Comparison of ENCODE assay signal across 22 cellular contexts in genomic region chr22:46038174-46038487, GRCh38.
DNase-seq lines count a peak whose midpoint lies in the region; TF ChIP-seq lines count a peak whose summit lies in the region.
"Had no signal": no experiment of that assay in that cellular context is flagged by ENCODE, and none has a peak within 500 bp of the region (broad histone marks: within the 10 kb centered on the region; RNA-seq: fewer than 3 reads in every experiment).

No MANE protein-coding gene starts in this region.

- H2AFZ ChIP-seq in mammary epithelial cell (ENCODE audit: low read depth, low read length): no peak overlapping the region
- H2AFZ ChIP-seq: neural progenitor cell had no signal

- no TSS peak for BruUV-seq in mammary epithelial cell (replicated peaks; lab: Mats Ljungman, UMichigan)

- H3K27me3 Mint-ChIP-seq in brain (peaks cover 44% of the 10 kb centered on the region), nephron (ENCODE audit: low read depth) (no peaks in the 10 kb centered on the region)

- H3K79me2 ChIP-seq in mammary epithelial cell (ENCODE audit: insufficient read depth, low read length): peaks cover 12% of the 10 kb centered on the region

- no peaks in the 10 kb centered on the region for H4K20me1 ChIP-seq in mammary epithelial cell (ENCODE audit: insufficient read depth, low read length)

- H3K4me3 ChIP-seq in breast epithelium (no peak overlapping the region), mammary epithelial cell (replicated peaks in 1 of 3; ENCODE audit: insufficient read depth in 1 of 3, low read depth in 2 of 3, low read length in 3 of 3) (no peak overlapping the region), tibial nerve (no peak overlapping the region), colonic mucosa (no peak overlapping the region)
- H3K4me3 ChIP-seq: GM12878, neural progenitor cell had no signal

- TF ChIP-seq EP300 in tibial nerve (IDR thresholded peaks at IDR 0.05): no peak

- WGBS in mammary epithelial cell (ENCODE audit: low coverage, missing lambda C conversion rate): 100% methylated on average over 2 of the region's 2 CpGs
- WGBS in tibial nerve, 2 donors: 70 to 77% methylated on average over 2 of the region's 2 CpGs

- H3K9ac ChIP-seq in mammary epithelial cell (ENCODE audit: insufficient read depth, low read length): no peak overlapping the region
- H3K9ac ChIP-seq in colonic mucosa (ENCODE audit: low read depth in 2 of 2, low read length in 2 of 2): peak overlapping the region in 1 of 2 donors; percentile 59
- H3K9ac ChIP-seq: neural progenitor cell had no signal

- no peak overlapping the region for H3K4me2 ChIP-seq in mammary epithelial cell (ENCODE audit: insufficient read depth, low read depth, low read length)
- H3K4me2 ChIP-seq: neural progenitor cell had no signal

- H3K4me3 Mint-ChIP-seq in brain: peak overlapping the region in 3 of 5 experiments; percentile 38 to 60 (median 45)
- peak overlapping the region in 2 of 3 experiments; percentile 61 to 77 for H3K4me3 Mint-ChIP-seq in nephron
- H3K4me3 Mint-ChIP-seq: H9, neural progenitor cell had no signal

- CTCF ChIA-PET in mammary epithelial cell (lab: Charles Lee; ENCODE audit: low non-redundant PET): no interaction called here
- CTCF ChIA-PET in GM10248 (lab: Yijun Ruan, JAX): interaction anchor here (1.2 to 1.5 kb wide), 2 partner anchors 43 to 79 kb away, joined by 3 read pairs; no protein-coding TSS in a partner anchor

- no peaks in the 10 kb centered on the region for H3K36me3 ChIP-seq in breast epithelium
- H3K36me3 ChIP-seq in mammary epithelial cell (ENCODE audit: insufficient read depth, low read length): no peaks in the 10 kb centered on the region
- H3K36me3 ChIP-seq in tibial nerve: no peaks in the 10 kb centered on the region
- H3K36me3 ChIP-seq in colonic mucosa: no peaks in the 10 kb centered on the region
- H3K36me3 ChIP-seq: BE2C, neural progenitor cell had no signal

- in situ Hi-C loops in mammary epithelial cell (cut with MboI; ENCODE audit: low sequenced_read_pairs in 2 of 2) (no loop called here), G401 (cut with HindIII; ENCODE audit: low sequenced_read_pairs) (no loop called here)

- DNase-seq in breast epithelium (ENCODE audit: low spot score in 2 of 2) (no peak), mammary epithelial cell (no peak), tibial nerve (ENCODE audit: low spot score in 2 of 2) (no peak), colonic mucosa (no peak), G401 (ENCODE audit: low spot score) (no peak), GM10248 (ENCODE audit: extremely low spot score) (no peak)
- DNase-seq: activated CD4-positive, alpha-beta T cell treated with anti-CD3 and anti-CD28 coated beads, Interleukin-2, amount 50 U/mL, for 4 hours; activated effector memory CD4-positive, alpha-beta T cell treated with Interleukin-2 at 50 U/mL for 16 hours; Caco-2; DMS79 treated with DMSO at 0.1 percent for 48 hours; H9; NCI-H1105 treated with DMSO at 0.1 percent for 48 hours; NCI-H2029 treated with DMSO at 0.1 percent for 48 hours; NCI-H226; NCI-H748 treated with DMSO at 0.1 percent for 48 hours; stimulated activated CD4-positive, alpha-beta T cell treated with anti-CD3 and anti-CD28 coated beads, Interleukin-2, amount 100 ng/mL, for 24 hours; T-helper 9 cell had no signal

- peaks cover 6 to 24% of the 10 kb centered on the region in 2 donors for H3K4me1 ChIP-seq in breast epithelium
- H3K4me1 ChIP-seq in mammary epithelial cell (ENCODE audit: insufficient read depth, low read length): peaks cover 24% of the 10 kb centered on the region
- H3K4me1 ChIP-seq in tibial nerve: peaks cover 0 to 91% (median 26%) of the 10 kb centered on the region in 4 donors
- peaks cover 12% of the 10 kb centered on the region for H3K4me1 ChIP-seq in colonic mucosa

- intact Hi-C loops in breast epithelium (cut with DNase I; ENCODE audit: low total_unique reads) (no loop called here), mammary epithelial cell (cut with micrococcal nuclease) (no loop called here), colonic mucosa (cut with DNase I) (no loop called here)

- H3K9me3 Mint-ChIP-seq in brain (no peaks in the 10 kb centered on the region), nephron (no peaks in the 10 kb centered on the region)
- H3K9me3 Mint-ChIP-seq: H9, neural progenitor cell had no signal

- H3K27me3 ChIP-seq in breast epithelium (no peaks in the 10 kb centered on the region), mammary epithelial cell (ENCODE audit: insufficient read depth, low read length) (no peaks in the 10 kb centered on the region), tibial nerve (no peaks in the 10 kb centered on the region), colonic mucosa (no peaks in the 10 kb centered on the region)
- H3K27me3 ChIP-seq: BE2C had no signal

- H3K9me3 ChIP-seq in breast epithelium: no peaks in the 10 kb centered on the region
- no peaks in the 10 kb centered on the region for H3K9me3 ChIP-seq in mammary epithelial cell (replicated peaks; ENCODE audit: insufficient read depth, low read length)
- H3K9me3 ChIP-seq in tibial nerve: no peaks in the 10 kb centered on the region
- no peaks in the 10 kb centered on the region for H3K9me3 ChIP-seq in colonic mucosa
- H3K9me3 ChIP-seq: BE2C, Caco-2 had no signal

- H3K4me1 Mint-ChIP-seq in brain: peaks cover 32% of the 10 kb centered on the region
- peaks cover 13% of the 10 kb centered on the region for H3K4me1 Mint-ChIP-seq in nephron

- TF ChIP-seq CTCF in breast epithelium (IDR thresholded peaks at IDR 0.05): no peak
- no peak for TF ChIP-seq CTCF in mammary epithelial cell (conservative IDR thresholded peaks at IDR 0.05 in 1 of 2, IDR thresholded peaks at IDR 0.05 in 1 of 2; ENCODE audit: extremely low read depth in 1 of 2, insufficient read depth in 1 of 2, low read depth in 1 of 2, low read length in 2 of 2)
- TF ChIP-seq CTCF in brain (conservative IDR thresholded peaks at IDR 0.05): no peak
- TF ChIP-seq CTCF in nephron (IDR thresholded peaks at IDR 0.05; ENCODE audit: unreplicated experiment in 3 of 3): no peak
- no peak for TF ChIP-seq CTCF in tibial nerve (IDR thresholded peaks at IDR 0.05)
- TF ChIP-seq CTCF in colonic mucosa (IDR thresholded peaks at IDR 0.05): no peak
- no peak for TF ChIP-seq CTCF in GM10248 (IDR thresholded peaks at IDR 0.05; ENCODE audit: control extremely low read depth, extremely low read depth, low read depth, missing control alignments)

- peak overlapping the region; percentile 89 to 100 for H3K27ac ChIP-seq in breast epithelium
- H3K27ac ChIP-seq in mammary epithelial cell (ENCODE audit: insufficient read depth, low read depth, low read length): no peak overlapping the region
- peak overlapping the region in 3 of 4 donors; percentile 51 to 78 (median 63) for H3K27ac ChIP-seq in tibial nerve
- no peak overlapping the region for H3K27ac ChIP-seq in colonic mucosa
- H3K27ac ChIP-seq: neural progenitor cell had no signal

- TF ChIP-seq POLR2A in breast epithelium (IDR thresholded peaks at IDR 0.05): no peak
- TF ChIP-seq POLR2A in tibial nerve (IDR thresholded peaks at IDR 0.05): no peak

- H3K27ac Mint-ChIP-seq in brain: peak overlapping the region in 4 of 5 experiments; percentile 45 to 89 (median 67)
- no peak overlapping the region for H3K27ac Mint-ChIP-seq in nephron
- H3K27ac Mint-ChIP-seq: H9 had no signal

- dilution Hi-C loops in mammary epithelial cell (cut with HindIII; ENCODE audit: low sequenced_read_pairs): no loop called here

- H3K36me3 Mint-ChIP-seq in brain: no peaks in the 10 kb centered on the region
- H3K36me3 Mint-ChIP-seq in nephron (ENCODE audit: low read depth): no peaks in the 10 kb centered on the region
- H3K36me3 Mint-ChIP-seq: neural progenitor cell had no signal

- POLR2A ChIA-PET in GM10248 (lab: Yijun Ruan, JAX): no interaction called here

Comparison
In these comparisons a context has a peak if more than half of its experiments do, and no peak if none do; other contexts are left out.
1. H3K27ac ChIP-seq: peak in breast epithelium (2 of 2) and tibial nerve (3 of 4); none in mammary epithelial cell (single experiment) and colonic mucosa (single experiment).
2. H3K27ac Mint-ChIP-seq: peak in brain (4 of 5); none in nephron (0 of 3).